18 cellular contexts compared by ENCODE assay signal in genomic region chr18:79547413-79548076, GRCh38.
DNase-seq lines count a peak whose midpoint lies in the region; ATAC-seq, FAIRE-seq and TF ChIP-seq lines count a peak whose summit lies in the region.
"Had no signal": no experiment of that assay in that cellular context is flagged by ENCODE, and none has a peak within 500 bp of the region (broad histone marks: within the 10 kb centered on the region; RNA-seq: fewer than 3 reads in every experiment).

No MANE protein-coding gene starts in this region.

- no peaks in the 10 kb centered on the region for H3K9me2 ChIP-seq in GM23338 (ENCODE audit: insufficient read depth)

- H3K36me3 ChIP-seq in GM23338 (ENCODE audit: insufficient read depth) (no peaks in the 10 kb centered on the region), SJSA1 (no peaks in the 10 kb centered on the region), HepG2 (replicated peaks in 1 of 2; ENCODE audit: control insufficient read depth in 1 of 2, insufficient read depth in 2 of 2, low read length in 2 of 2) (no peaks in the 10 kb centered on the region), smooth muscle cell (ENCODE audit: low read depth) (no peaks in the 10 kb centered on the region), A673 (ENCODE audit: insufficient read depth, low read length, poor library complexity, severe bottlenecking) (no peaks in the 10 kb centered on the region)
- H3K36me3 ChIP-seq: neutrophil, vagina had no signal

- H3K4me3 ChIP-seq in GM23338 (no peak overlapping the region), SJSA1 (no peak overlapping the region), HepG2 (replicated peaks in 1 of 3; ENCODE audit: insufficient read depth in 1 of 3, low read depth in 2 of 3, low read length in 3 of 3) (no peak overlapping the region), smooth muscle cell (no peak overlapping the region), A673 (ENCODE audit: low read depth, low read length, poor library complexity, severe bottlenecking) (no peak overlapping the region)
- H3K4me3 ChIP-seq: vagina had no signal

- H3K4me3 Mint-ChIP-seq in GM23338 = no peak overlapping the region
- H3K4me3 Mint-ChIP-seq: activated B cell treated with CpG ODN at 0.5 μM for 24 hours; activated CD4-positive, alpha-beta memory T cell treated with anti-CD3 and anti-CD28 coated beads for 36 hours; CD4-positive, alpha-beta T cell; dendritic cell treated with granulocyte-macrophage colony-stimulating factor and Interleukin-4, amounts not matched to agents 40 ng/mL and 50 ng/mL, for 4 days had no signal

- no peak for TF ChIP-seq RAD21 in HepG2 (CRISPR knock-in tag; IDR thresholded peaks at IDR 0.05)

- no peak overlapping the region for H2AFZ ChIP-seq in GM23338
- H2AFZ ChIP-seq in HepG2 (ENCODE audit: low read length) = no peak overlapping the region
- H2AFZ ChIP-seq in smooth muscle cell (ENCODE audit: low read depth) = peak overlapping the region; percentile 45

- H3K79me2 ChIP-seq in GM23338 (replicated peaks; ENCODE audit: insufficient read depth) = no peaks in the 10 kb centered on the region
- H3K79me2 ChIP-seq in HepG2 (ENCODE audit: insufficient read depth, low read length) = no peaks in the 10 kb centered on the region
- no peaks in the 10 kb centered on the region for H3K79me2 ChIP-seq in smooth muscle cell (ENCODE audit: low read depth)

- no peak for TF ChIP-seq POLR2A in HepG2 (IDR thresholded peaks at IDR 0.05; ENCODE audit: insufficient read depth in 1 of 2, low read depth in 2 of 2, low read length in 2 of 2)

- DNase-seq in GM23338 (ENCODE audit: low spot score) = no peak
- no peak for DNase-seq in SJSA1 (ENCODE audit: low read depth in 1 of 2, low spot score in 2 of 2)
- no peak for DNase-seq in HepG2 (ENCODE audit: low spot score)
- DNase-seq in smooth muscle cell (lab: John Stamatoyannopoulos, UW; ENCODE audit: unreplicated experiment) = no peak
- no peak for DNase-seq in omental fat pad (ENCODE audit: low spot score)
- no peak for DNase-seq in A673 (ENCODE audit: low spot score)
- no peak for DNase-seq in NCI-H1105 treated with DMSO at 0.1 percent for 48 hours (lab: John Stamatoyannopoulos, UW)
- DNase-seq: activated B cell treated with CpG ODN at 0.5 μM for 24 hours; activated CD4-positive, alpha-beta memory T cell treated with anti-CD3 and anti-CD28 coated beads for 36 hours; activated gamma-delta T cell; CD4-positive, alpha-beta T cell; KBM-7; NCI-H146; NCI-H2171 treated with DMSO at 0.1 percent for 48 hours; NCI-H526 had no signal

- intact Hi-C loops in HepG2 (cut with micrococcal nuclease; ENCODE audit: unreplicated experiment) (no loop called here), A673 (cut with micrococcal nuclease; ENCODE audit: unreplicated experiment) (no loop called here)

- WGBS in HepG2 (ENCODE audit: low lambda C conversion rate) = 24% methylated on average over 5 of the region's 36 CpGs
- WGBS in smooth muscle cell (ENCODE audit: low lambda C conversion rate) = 82% methylated on average over 35 of the region's 36 CpGs

- no peak for TF ChIP-seq EP300 in HepG2 (IDR thresholded peaks at IDR 0.05; ENCODE audit: low read depth in 2 of 2, low read length in 2 of 2)
- no peak for TF ChIP-seq EP300 in HepG2 (CRISPR knock-in tag; IDR thresholded peaks at IDR 0.05; ENCODE audit: borderline replicate concordance)

- peaks cover 6% of the 10 kb centered on the region for H3K27me3 Mint-ChIP-seq in GM23338 (ENCODE audit: insufficient read depth, low read depth, poor library complexity)
- H3K27me3 Mint-ChIP-seq: activated B cell treated with CpG ODN at 0.5 μM for 24 hours; activated CD4-positive, alpha-beta memory T cell treated with anti-CD3 and anti-CD28 coated beads for 36 hours; CD4-positive, alpha-beta T cell had no signal

- no peak for TF ChIP-seq CTCF in GM23338 (conservative IDR thresholded peaks at IDR 0.05; ENCODE audit: low read depth in 2 of 2)
- no peak for TF ChIP-seq CTCF in HepG2 (CRISPR knock-in tag; IDR thresholded peaks at IDR 0.05)
- no peak for TF ChIP-seq CTCF in smooth muscle cell (IDR thresholded peaks at IDR 0.05; ENCODE audit: borderline replicate concordance, insufficient read depth, poor library complexity, severe bottlenecking)
- no peak for TF ChIP-seq CTCF in omental fat pad (IDR thresholded peaks at IDR 0.05)
- TF ChIP-seq CTCF in A673 (conservative IDR thresholded peaks at IDR 0.05; ENCODE audit: low read depth, low read length) = no peak

- H3F3A ChIP-seq in GM23338 (replicated peaks; ENCODE audit: low read depth) (no peaks in the 10 kb centered on the region), smooth muscle cell (ENCODE audit: low read depth) (no peaks in the 10 kb centered on the region)

- H3K27ac ChIP-seq in GM23338 (ENCODE audit: low read depth) (no peak overlapping the region), SJSA1 (peak overlapping the region; percentile 45), HepG2 (ENCODE audit: extremely low read length, insufficient read depth, low read length) (no peak overlapping the region), smooth muscle cell (ENCODE audit: low read depth) (no peak overlapping the region), A673 (ENCODE audit: low read depth, low read length, poor library complexity, severe bottlenecking) (no peak overlapping the region)
- H3K27ac ChIP-seq: neutrophil, vagina had no signal

- H3K9me3 Mint-ChIP-seq in GM23338 = peaks cover 2% of the 10 kb centered on the region
- H3K9me3 Mint-ChIP-seq: activated B cell treated with CpG ODN at 0.5 μM for 24 hours; activated CD4-positive, alpha-beta memory T cell treated with anti-CD3 and anti-CD28 coated beads for 36 hours had no signal

- in situ Hi-C loops in HepG2 (cut with HindIII; ENCODE audit: extremely low pct_ligation_motif_present, low pct_unique_long_range_greater_than_20kb) = no loop called here

- ATAC-seq in GM23338 (peak; percentile 64), HepG2 (peak; percentile 42), omental fat pad (ENCODE audit: low FRiP score) (no peak)

- no peak overlapping the region for H3K9ac ChIP-seq in HepG2 (ENCODE audit: insufficient read depth, low read depth, low read length)
- H3K9ac ChIP-seq in smooth muscle cell (ENCODE audit: low read depth) = no peak overlapping the region

- H4K20me1 ChIP-seq in GM23338 (replicated peaks; ENCODE audit: insufficient read depth) = no peaks in the 10 kb centered on the region
- no peaks in the 10 kb centered on the region for H4K20me1 ChIP-seq in HepG2 (ENCODE audit: insufficient read depth, low read length)
- no peaks in the 10 kb centered on the region for H4K20me1 ChIP-seq in smooth muscle cell (ENCODE audit: low read depth)

- H3K36me3 Mint-ChIP-seq in GM23338 (ENCODE audit: low read depth) = no peaks in the 10 kb centered on the region; the same call in 2 of the 3 replicates
- H3K36me3 Mint-ChIP-seq: activated CD4-positive, alpha-beta memory T cell treated with anti-CD3 and anti-CD28 coated beads for 36 hours had no signal

- no peaks in the 10 kb centered on the region for H3K27me3 ChIP-seq in GM23338 (ENCODE audit: insufficient read depth)
- H3K27me3 ChIP-seq in SJSA1 (replicated peaks) = no peaks in the 10 kb centered on the region
- peaks cover 11 to 68% of the 10 kb centered on the region in 2 experiments for H3K27me3 ChIP-seq in HepG2 (ENCODE audit: control insufficient read depth in 1 of 2, insufficient read depth in 2 of 2, low read length in 2 of 2)
- no peaks in the 10 kb centered on the region for H3K27me3 ChIP-seq in smooth muscle cell (ENCODE audit: low read depth)
- no peaks in the 10 kb centered on the region for H3K27me3 ChIP-seq in A673 (replicated peaks; ENCODE audit: insufficient read depth, low read depth, low read length, poor library complexity)
- H3K27me3 ChIP-seq: vagina had no signal

- H3K9me3 ChIP-seq in SJSA1 (replicated peaks) = no peaks in the 10 kb centered on the region
- H3K9me3 ChIP-seq in HepG2 (ENCODE audit: low read length) = no peaks in the 10 kb centered on the region
- H3K9me3 ChIP-seq in smooth muscle cell (replicated peaks; ENCODE audit: low read depth) = no peaks in the 10 kb centered on the region
- no peaks in the 10 kb centered on the region for H3K9me3 ChIP-seq in A673 (ENCODE audit: low read depth, low read length, poor library complexity, severe bottlenecking)
- H3K9me3 ChIP-seq: neutrophil, vagina had no signal

- no peak overlapping the region for H3K27ac Mint-ChIP-seq in GM23338
- H3K27ac Mint-ChIP-seq: activated B cell treated with CpG ODN at 0.5 μM for 24 hours; activated CD4-positive, alpha-beta memory T cell treated with anti-CD3 and anti-CD28 coated beads for 36 hours; CD4-positive, alpha-beta T cell; dendritic cell treated with granulocyte-macrophage colony-stimulating factor and Interleukin-4, amounts not matched to agents 40 ng/mL and 50 ng/mL, for 4 days had no signal

- H3K4me1 Mint-ChIP-seq in GM23338 = no peaks in the 10 kb centered on the region
- H3K4me1 Mint-ChIP-seq: activated B cell treated with CpG ODN at 0.5 μM for 24 hours had no signal

- no peak for FAIRE-seq in HepG2 (lab: Jason Lieb, UNC)

- no TSS peak for BruUV-seq in HepG2 (replicated peaks; lab: Mats Ljungman, UMichigan)
- BruUV-seq in A673 (replicated peaks; lab: Mats Ljungman, UMichigan) = no TSS peak

- CTCF ChIA-PET in HepG2 (lab: Yijun Ruan, JAX; ENCODE audit: low intra/inter-chr PET ratio, low total read pairs) (no interaction called here), A673 (lab: Charles Lee) (no interaction called here)

- H3K4me2 ChIP-seq in GM23338 (no peak overlapping the region), HepG2 (ENCODE audit: low read depth, low read length) (no peak overlapping the region), smooth muscle cell (peak overlapping the region; percentile 8)

- POLR2A ChIA-PET in HepG2 (lab: Yijun Ruan, JAX) (no interaction called here), A673 (lab: Charles Lee; ENCODE audit: low non-redundant PET) (no interaction called here)

- no peaks in the 10 kb centered on the region for H3K4me1 ChIP-seq in GM23338 (ENCODE audit: insufficient read depth)
- H3K4me1 ChIP-seq in SJSA1 (replicated peaks) = peaks cover 22% of the 10 kb centered on the region
- H3K4me1 ChIP-seq in HepG2 (ENCODE audit: insufficient read depth, low read length) = no peaks in the 10 kb centered on the region
- H3K4me1 ChIP-seq in smooth muscle cell (ENCODE audit: low read depth) = no peaks in the 10 kb centered on the region
- H3K4me1 ChIP-seq in A673 (ENCODE audit: insufficient read depth, low read length, poor library complexity, severe bottlenecking) = no peaks in the 10 kb centered on the region
- H3K4me1 ChIP-seq: vagina had no signal

TF ChIP-seq in GM23338, 12 proteins besides CTCF, POLR2A, EP300 and RAD21 (continues in another document):
- TF ChIP-seq EZH2phosphoT487 (IDR thresholded peaks at IDR 0.05; ENCODE audit: unreplicated experiment) = no peak

TF ChIP-seq in HepG2, 621 proteins besides CTCF, POLR2A, EP300 and RAD21 (continues in another document):
- TF ChIP-seq TARDBP (CRISPR knock-in tag; IDR thresholded peaks at IDR 0.05) (no peak), NFE2L2 (IDR thresholded peaks at IDR 0.05; ENCODE audit: low read length) (no peak), ZNF329 (CRISPR knock-in tag; IDR thresholded peaks at IDR 0.05; ENCODE audit: low read depth) (no peak), ZNF20 (CRISPR knock-in tag; IDR thresholded peaks at IDR 0.05) (no peak), JARID2 (CRISPR knock-in tag; IDR thresholded peaks at IDR 0.05; ENCODE audit: insufficient replicate concordance) (no peak), ZNF570 (CRISPR knock-in tag; IDR thresholded peaks at IDR 0.05; ENCODE audit: borderline replicate concordance) (no peak)
